Comparison of ENCODE assay signal across 20 cellular contexts in genomic region chr5:128259530-128260145, GRCh38.
DNase-seq lines count a peak whose midpoint lies in the region; ATAC-seq and TF ChIP-seq lines count a peak whose summit lies in the region.
"Had no signal": no experiment of that assay in that cellular context is flagged by ENCODE, and none has a peak within 500 bp of the region (broad histone marks: within the 10 kb centered on the region; RNA-seq: fewer than 3 reads in every experiment).

No MANE protein-coding gene starts in this region.

- TF ChIP-seq POLR2A in gastroesophageal sphincter (IDR thresholded peaks at IDR 0.05), result no peak

- H3K36me3 ChIP-seq in gastroesophageal sphincter, result peaks cover 0 to 10% of the 10 kb centered on the region in 2 donors
- H3K36me3 ChIP-seq: BE2C had no signal

- no peaks in the 10 kb centered on the region for H3K36me3 Mint-ChIP-seq in stimulated activated effector memory CD8-positive, alpha-beta T cell treated with anti-CD3 and anti-CD28 coated beads, Interleukin-12 subunit alpha, Interleukin-12 subunit beta, amount 100 ng/mL, for 72 hours
- H3K36me3 Mint-ChIP-seq: CD4-positive, alpha-beta memory T cell had no signal

- ATAC-seq in Right ventricle myocardium inferior (peak; percentile 71), gastroesophageal sphincter (peak; percentile 11), HG03175 (IDR thresholded peaks at IDR 0.05; ENCODE audit: unreplicated experiment) (no peak)
- ATAC-seq in stimulated activated effector memory CD8-positive, alpha-beta T cell treated with anti-CD3 and anti-CD28 coated beads, Interleukin-12 subunit alpha, Interleukin-12 subunit beta, amount 100 ng/mL, for 72 hours, result no peak
- ATAC-seq: GM12878 had no signal

- no peak for TF ChIP-seq CTCF in gastroesophageal sphincter (IDR thresholded peaks at IDR 0.05)

- no peak overlapping the region for H3K4me3 Mint-ChIP-seq in stimulated activated effector memory CD8-positive, alpha-beta T cell treated with anti-CD3 and anti-CD28 coated beads, Interleukin-12 subunit alpha, Interleukin-12 subunit beta, amount 100 ng/mL, for 72 hours
- H3K4me3 Mint-ChIP-seq: CD4-positive, alpha-beta memory T cell had no signal

- H3K4me1 ChIP-seq in gastroesophageal sphincter, result peaks cover 0 to 21% (median 0%) of the 10 kb centered on the region in 3 donors
- H3K4me1 ChIP-seq: BE2C, HAP-1 had no signal

- no peak overlapping the region for H3K27ac ChIP-seq in gastroesophageal sphincter
- H3K27ac ChIP-seq: HL-60, RWPE1 had no signal

- no peaks in the 10 kb centered on the region for H3K9me3 ChIP-seq in gastroesophageal sphincter
- H3K9me3 ChIP-seq: BE2C, HAP-1 had no signal

- H3K27me3 ChIP-seq in gastroesophageal sphincter, result no peaks in the 10 kb centered on the region

- intact Hi-C loops in Right ventricle myocardium inferior (cut with DNase I) (loop anchor here (10.0 kb wide), 1 partner anchor 45 kb away; no protein-coding TSS in a partner anchor), cardiac septum (cut with DNase I) (no loop called here), posterior cingulate gyrus (cut with DNase I) (no loop called here)

- no peak overlapping the region for H3K4me3 ChIP-seq in gastroesophageal sphincter
- H3K4me3 ChIP-seq: GM12878, HAP-1 had no signal

- TF ChIP-seq EP300 in gastroesophageal sphincter (IDR thresholded peaks at IDR 0.05), result no peak

- WGBS in gastroesophageal sphincter (ENCODE audit: low coverage in 1 of 2), 2 donors, result 81 to 82% methylated on average over 3 to 10 of the region's 13 CpGs

- no peak overlapping the region for H3K27ac Mint-ChIP-seq in stimulated activated effector memory CD8-positive, alpha-beta T cell treated with anti-CD3 and anti-CD28 coated beads, Interleukin-12 subunit alpha, Interleukin-12 subunit beta, amount 100 ng/mL, for 72 hours

- H3K9me3 Mint-ChIP-seq in stimulated activated effector memory CD8-positive, alpha-beta T cell treated with anti-CD3 and anti-CD28 coated beads, Interleukin-12 subunit alpha, Interleukin-12 subunit beta, amount 100 ng/mL, for 72 hours, result no peaks in the 10 kb centered on the region

- DNase-seq in Right ventricle myocardium inferior (ENCODE audit: missing footprints) (no peak), cardiac septum (ENCODE audit: low spot score) (no peak), left kidney (ENCODE audit: low read depth, low spot score) (peak; percentile 52), posterior cingulate gyrus (no peak), cerebellar cortex (ENCODE audit: low spot score) (no peak)
- DNase-seq in stimulated activated effector memory CD8-positive, alpha-beta T cell treated with anti-CD3 and anti-CD28 coated beads, Interleukin-12 subunit alpha, Interleukin-12 subunit beta, amount 100 ng/mL, for 72 hours (ENCODE audit: low spot score in 2 of 2), result no peak
- DNase-seq: 8988T; BE2C; CD4-positive, alpha-beta memory T cell; DMS79; NCI-H1105 treated with DMSO at 0.1 percent for 48 hours; NCI-H187 treated with DMSO at 0.1 percent for 48 hours; NCI-H345; NCI-H526 treated with DMSO at 0.1 percent for 48 hours had no signal

- H3K4me1 Mint-ChIP-seq in stimulated activated effector memory CD8-positive, alpha-beta T cell treated with anti-CD3 and anti-CD28 coated beads, Interleukin-12 subunit alpha, Interleukin-12 subunit beta, amount 100 ng/mL, for 72 hours, result no peaks in the 10 kb centered on the region
- H3K4me1 Mint-ChIP-seq: CD4-positive, alpha-beta memory T cell had no signal

Comparison
In these comparisons a context has a peak if more than half of its experiments do, and no peak if none do; other contexts are left out.
1. ATAC-seq: peak in Right ventricle myocardium inferior (single experiment) and gastroesophageal sphincter (single experiment); none in stimulated activated effector memory CD8-positive, alpha-beta T cell treated with anti-CD3 and anti-CD28 coated beads, Interleukin-12 subunit alpha, Interleukin-12 subunit beta, amount 100 ng/mL, for 72 hours (single experiment) and HG03175 (single experiment).